In the genomic region with DNA sequence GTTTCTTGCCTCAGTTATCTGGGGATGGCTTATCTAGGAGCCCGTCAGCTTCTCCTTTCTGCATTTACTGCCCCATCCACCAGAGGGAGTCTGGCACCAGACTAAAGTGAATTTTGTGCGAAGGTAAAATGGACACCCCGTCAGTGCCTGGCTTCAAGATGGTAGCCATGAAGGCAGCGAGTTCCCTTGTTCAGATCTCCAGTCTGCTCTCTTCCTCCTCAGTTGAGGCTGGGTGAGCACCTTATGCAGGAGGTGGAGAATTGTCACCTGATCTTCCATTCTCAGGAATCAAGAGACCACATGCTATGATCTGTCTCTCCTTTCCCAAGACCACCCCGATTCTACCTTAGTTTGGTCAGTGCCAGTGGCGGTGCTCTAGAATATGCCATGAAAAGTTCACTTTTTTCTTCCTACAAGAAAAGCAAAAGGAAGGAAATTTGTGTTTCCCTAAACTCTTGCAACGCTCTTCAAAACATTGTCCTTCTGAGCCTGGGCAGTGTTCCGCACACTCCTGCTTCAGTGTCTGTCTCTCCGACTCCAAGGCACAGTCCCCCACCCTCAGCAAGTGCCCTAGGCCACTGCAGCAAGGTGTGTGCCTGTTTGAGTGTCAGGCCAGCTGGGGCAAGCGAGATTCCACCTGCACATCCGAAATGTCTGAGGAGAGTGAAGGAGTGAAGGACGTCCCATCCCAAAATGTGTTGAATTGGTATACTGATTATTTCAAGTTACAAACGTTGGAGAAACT, we compare ENCODE assay signal across 8 cellular contexts.
DNase-seq lines count a peak whose midpoint lies in the region; ATAC-seq, FAIRE-seq and TF ChIP-seq lines count a peak whose summit lies in the region.

No MANE protein-coding gene starts in this region.

- peak; percentile 88 for ATAC-seq in GM19351 (IDR thresholded peaks at IDR 0.05; ENCODE audit: unreplicated experiment)
- ATAC-seq in GM12878, result peak; percentile 97
- ATAC-seq in memory B cell (ENCODE audit: low read depth), result peak; percentile 77

- no peaks in the 10 kb centered on the region for H3K36me3 ChIP-seq in GM12878 (ENCODE audit: control insufficient read depth in 2 of 2, insufficient read depth in 2 of 2, low read length in 1 of 2)

- no peak for TF ChIP-seq POLR2A in GM12878 (IDR thresholded peaks at IDR 0.05; ENCODE audit: low read depth, low read length)

- peak overlapping the region; percentile 60; the same call in 1 of the 2 replicates for H3K4me2 ChIP-seq in GM12878 (ENCODE audit: control insufficient read depth, insufficient read depth)

- H3K27me3 Mint-ChIP-seq in Calu3 (ENCODE audit: unreplicated experiment) (peaks cover 28% of the 10 kb centered on the region), memory B cell (peaks cover 3% of the 10 kb centered on the region)

- no peak overlapping the region for H3K9ac ChIP-seq in GM12878 (ENCODE audit: control insufficient read depth, insufficient read depth, low read length)

- peak; percentile 97 for FAIRE-seq in GM12878 (lab: Jason Lieb, UNC)

- TF ChIP-seq EP300 in GM12878 (IDR thresholded peaks at IDR 0.05; ENCODE audit: borderline replicate concordance in 1 of 2, control insufficient read depth in 1 of 2, low read depth in 2 of 2, low read length in 2 of 2), result no peak

- no peaks in the 10 kb centered on the region for H3K4me1 ChIP-seq in GM12878 (ENCODE audit: control insufficient read depth, insufficient read depth, low read length)

- H2AFZ ChIP-seq in GM12878 (ENCODE audit: control insufficient read depth, low read depth, low read length), result peak overlapping the region; percentile 96

- BruUV-seq in Calu3 (replicated peaks; lab: Mats Ljungman, UMichigan) (no TSS peak), GM12878 (replicated peaks; lab: Mats Ljungman, UMichigan) (no TSS peak)

- SMC1A ChIA-PET in GM12878 (lab: Charles Lee; ENCODE audit: uncharacterized antibody, unreplicated experiment), result interaction anchor here (0.5 to 2.9 kb wide), 8 partner anchors 10 to 458 kb away, joined by 3 to 8 read pairs (median 4); no protein-coding TSS in a partner anchor

- intact Hi-C loops in Calu3 (cut with micrococcal nuclease; ENCODE audit: unreplicated experiment) (loop anchor here (1.0 to 5.0 kb wide), 2 partner anchors 100 to 237 kb away; no protein-coding TSS in a partner anchor), GM12878 (cut with micrococcal nuclease; ENCODE audit: unreplicated experiment) (loop anchor here (1.0 kb wide), 2 partner anchors 96 to 237 kb away; no protein-coding TSS in a partner anchor)

- H3K4me3 Mint-ChIP-seq in Calu3 (ENCODE audit: low read depth, unreplicated experiment), result no peak overlapping the region
- no peak overlapping the region for H3K4me3 Mint-ChIP-seq in memory B cell

- H3K9me3 Mint-ChIP-seq in Calu3 (ENCODE audit: low read depth, unreplicated experiment), result no peaks in the 10 kb centered on the region
- H3K9me3 Mint-ChIP-seq in memory B cell, result no peaks in the 10 kb centered on the region

- TF ChIP-seq CTCF in Calu3 (IDR thresholded peaks at IDR 0.05; ENCODE audit: unreplicated experiment), result peak; percentile 57
- peak; percentile 75 to 84 (median 77) for TF ChIP-seq CTCF in GM12878 (IDR thresholded peaks at IDR 0.05 in 2 of 3, conservative IDR thresholded peaks at IDR 0.05 in 1 of 3; ENCODE audit: control insufficient read depth in 2 of 3, extremely low read depth in 1 of 3, insufficient read depth in 1 of 3, low read depth in 3 of 3, low read length in 3 of 3)

- WGBS in GM12878 (ENCODE audit: insufficient coverage, insufficient replicate concordance, low lambda C conversion rate, missing lambda C conversion rate), result 59% methylated on average over 13 of the region's 13 CpGs

- H3K4me3 ChIP-seq in GM12878, result no peak overlapping the region

- POLR2A ChIA-PET in GM12878 (lab: Charles Lee), result no interaction called here

- no peak overlapping the region for H3K27ac ChIP-seq in GM12878 (ENCODE audit: control insufficient read depth, insufficient read depth)

- H3K36me3 Mint-ChIP-seq in Calu3 (ENCODE audit: insufficient read depth, unreplicated experiment) (no peaks in the 10 kb centered on the region), memory B cell (no peaks in the 10 kb centered on the region)

- H4K20me1 ChIP-seq in GM12878 (ENCODE audit: control insufficient read depth, insufficient read depth), result no peaks in the 10 kb centered on the region

- no peaks in the 10 kb centered on the region for H3K79me2 ChIP-seq in GM12878 (ENCODE audit: control insufficient read depth, insufficient read depth, low read length)

- TF ChIP-seq RAD21 in GM12878 (IDR thresholded peaks at IDR 0.05; ENCODE audit: insufficient read depth, low read depth, low read length), result peak; percentile 96

- no peaks in the 10 kb centered on the region for H3K4me1 Mint-ChIP-seq in Calu3 (ENCODE audit: low read depth, unreplicated experiment)
- H3K4me1 Mint-ChIP-seq in memory B cell, result peaks cover 6% of the 10 kb centered on the region

- DNase-seq in Calu3 (peak; percentile 63), HuH-7 (ENCODE audit: low spot score) (peak; percentile 21), SK-N-DZ (ENCODE audit: low spot score) (peak; percentile 67), GM12878 (ENCODE audit: low read depth, low spot score) (peak; percentile 20), memory B cell (ENCODE audit: low spot score in 2 of 2) (peak; percentile 40 to 47), GOT3 (lab: John Stamatoyannopoulos, UW) (no peak), retina (no peak)

- in situ Hi-C loops in GM12878 (cut with MboI), result loop anchor here (10.0 kb wide), 1 partner anchor 233 kb away; no protein-coding TSS in a partner anchor

- CTCF ChIA-PET in Calu3 (lab: Charles Lee) (interaction anchor here (0.8 to 0.9 kb wide), 2 partner anchors 96 to 353 kb away, joined by 3 read pairs; no protein-coding TSS in a partner anchor), GM12878 (lab: Yijun Ruan, JAX) (interaction anchor here (0.6 to 1.7 kb wide), 19 partner anchors 12 to 896 kb away, joined by 3 to 11 read pairs (median 3); no protein-coding TSS in a partner anchor)

- H3K27ac Mint-ChIP-seq in Calu3 (ENCODE audit: unreplicated experiment) (no peak overlapping the region), memory B cell (no peak overlapping the region)

- no peaks in the 10 kb centered on the region for H3K9me3 ChIP-seq in GM12878 (replicated peaks; ENCODE audit: control insufficient read depth, insufficient read depth, low read length)

- no peaks in the 10 kb centered on the region for H3K27me3 ChIP-seq in GM12878 (replicated peaks in 1 of 2; ENCODE audit: control insufficient read depth in 2 of 2, insufficient read depth in 2 of 2, low read length in 1 of 2)

- RAD21 ChIA-PET in GM12878 (lab: Charles Lee; ENCODE audit: unreplicated experiment), result interaction anchor here (0.7 to 1.7 kb wide), 6 partner anchors 74 to 462 kb away, joined by 3 to 13 read pairs (median 6); no protein-coding TSS in a partner anchor

TF ChIP-seq in GM12878, 131 proteins besides CTCF, POLR2A, EP300 and RAD21 (continues in another document):
- TF ChIP-seq, protein P1, sequence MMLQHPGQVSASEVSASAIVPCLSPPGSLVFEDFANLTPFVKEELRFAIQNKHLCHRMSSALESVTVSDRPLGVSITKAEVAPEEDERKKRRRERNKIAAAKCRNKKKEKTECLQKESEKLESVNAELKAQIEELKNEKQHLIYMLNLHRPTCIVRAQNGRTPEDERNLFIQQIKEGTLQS (IDR thresholded peaks at IDR 0.05; ENCODE audit: borderline replicate concordance, extremely low read depth, low read depth, low read length), result 0 out of 2 replicates have a peak, but pooled peaks have one; percentile 14
- TF ChIP-seq NR2C1 (IDR thresholded peaks at IDR 0.05) (peak; percentile 40), SMC3 (IDR thresholded peaks at IDR 0.05; ENCODE audit: borderline replicate concordance, low read length) (peak; percentile 83), PRDM15 (CRISPR knock-in tag; IDR thresholded peaks at IDR 0.05) (no peak), POU2F2 (IDR thresholded peaks at IDR 0.05; ENCODE audit: borderline replicate concordance, low read depth, low read length) (peak; percentile 46; the same call in 1 of the 3 replicates), YY1 (IDR thresholded peaks at IDR 0.05; ENCODE audit: low read depth, low read length) (peak; percentile 100), PBX3 (IDR thresholded peaks at IDR 0.05; ENCODE audit: insufficient replicate concordance, low read depth, low read length) (no peak), NBN (IDR thresholded peaks at IDR 0.05) (0 out of 2 replicates have a peak, but pooled peaks have one; percentile 33)

Comparison
In these comparisons a context has a peak if more than half of its experiments do, and no peak if none do; other contexts are left out.
1. DNase-seq: peak in Calu3 (single experiment), HuH-7 (single experiment), SK-N-DZ (single experiment), GM12878 (single experiment) and memory B cell (2 of 2); none in GOT3 (single experiment) and retina (single experiment).
2. Peak in every context shown above with its lines, with median percentiles within 50 percentile points of each other: ATAC-seq.